Comparison of ENCODE assay signal across 15 cellular contexts in the genomic region with DNA sequence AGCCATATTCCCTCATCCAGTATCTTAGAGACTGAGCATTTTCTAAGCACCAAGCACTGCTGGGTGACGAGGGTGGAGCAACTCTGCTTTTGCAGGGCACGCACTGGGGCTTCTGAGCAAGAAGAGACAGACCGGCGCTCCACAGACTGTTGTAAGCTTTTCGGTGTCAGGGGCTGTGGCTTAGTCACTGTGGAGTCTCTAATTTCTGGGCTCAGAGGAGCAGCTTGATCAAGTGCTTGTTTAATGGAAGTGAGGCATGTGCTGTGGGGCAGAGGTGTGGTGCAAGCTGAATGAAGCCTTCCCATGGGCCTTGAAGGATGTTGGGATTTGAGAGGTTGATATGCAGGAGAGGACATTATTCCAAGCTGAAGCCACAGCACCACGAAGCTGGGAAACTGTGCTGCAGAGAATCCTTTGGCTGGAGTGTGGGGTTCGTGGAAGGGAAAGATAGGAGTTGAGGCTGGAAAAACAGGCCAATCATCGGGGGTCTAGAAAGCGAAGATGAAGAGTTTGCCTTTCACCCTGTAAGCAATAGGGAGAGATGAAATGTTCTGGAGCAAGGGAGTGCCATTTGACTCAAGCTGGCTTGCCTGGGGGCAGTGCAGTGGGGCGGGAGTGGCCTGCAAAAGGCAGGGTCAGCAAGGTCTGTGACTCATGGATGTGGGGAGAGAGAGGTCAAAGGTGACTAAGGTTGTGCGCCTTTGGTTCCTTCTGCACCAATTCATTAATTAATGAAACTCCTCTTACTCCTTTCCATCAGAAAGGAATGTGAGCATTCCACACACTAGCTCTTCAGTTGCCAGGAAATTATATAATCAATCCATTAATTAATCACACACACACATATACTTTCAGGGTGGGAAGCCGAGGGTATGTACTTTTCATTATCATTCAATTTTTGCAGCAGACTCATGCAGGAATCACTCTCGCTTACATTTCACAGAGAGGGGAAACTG.
A peak's percentile ranks its signal among the peaks of the same experiment; 100 is the strongest.
DNase-seq lines count a peak whose midpoint lies in the region; ATAC-seq, FAIRE-seq and TF ChIP-seq lines count a peak whose summit lies in the region.
"Had no signal": no experiment of that assay in that cellular context is flagged by ENCODE, and none has a peak within 500 bp of the region (broad histone marks: within the 10 kb centered on the region; RNA-seq: fewer than 3 reads in every experiment).

No MANE protein-coding gene starts in this region.

- peaks cover 25% of the 10 kb centered on the region for H3K4me1 Mint-ChIP-seq in GM23338
- H3K4me1 Mint-ChIP-seq in immature natural killer cell, result no peaks in the 10 kb centered on the region

- H4K20me1 ChIP-seq in GM23338 (replicated peaks; ENCODE audit: insufficient read depth) (no peaks in the 10 kb centered on the region), K562 (replicated peaks; ENCODE audit: control insufficient read depth, insufficient read depth, low read length) (no peaks in the 10 kb centered on the region)

- H3K36me3 Mint-ChIP-seq in GM23338 (ENCODE audit: low read depth) (no peaks in the 10 kb centered on the region), immature natural killer cell (no peaks in the 10 kb centered on the region)

- H3K27ac Mint-ChIP-seq in GM23338 (no peak overlapping the region), immature natural killer cell (no peak overlapping the region)

- H3K9me3 Mint-ChIP-seq in GM23338 (no peaks in the 10 kb centered on the region), immature natural killer cell (no peaks in the 10 kb centered on the region)

- no peak overlapping the region; the same call in 1 of the 2 replicates for H3K27ac ChIP-seq in GM23338 (ENCODE audit: low read depth)
- H3K27ac ChIP-seq in K562 (ENCODE audit: extremely low read depth, low read depth, low read length), result no peak overlapping the region
- H3K27ac ChIP-seq in transverse colon, result no peak overlapping the region
- H3K27ac ChIP-seq: PC-9, SJSA1 had no signal

- WGBS in K562 (ENCODE audit: insufficient coverage, low coverage, missing lambda C conversion rate), result 2% methylated on average over 13 of the region's 13 CpGs
- 88 to 89% methylated on average over 10 to 13 of the region's 13 CpGs for WGBS in transverse colon (ENCODE audit: low coverage in 1 of 2), 2 donors

- in situ Hi-C loops in K562 (cut with MboI) (no loop called here), transverse colon (cut with MboI; ENCODE audit: low pct_ligation_motif_present in 1 of 4, low pct_unique_long_range_greater_than_20kb in 1 of 4, low sequenced_read_pairs in 3 of 4) (no loop called here)

- BruUV-seq in K562 (replicated peaks; lab: Mats Ljungman, UMichigan), result no TSS peak

- peak; percentile 11 for DNase-seq in GM23338 (ENCODE audit: low spot score)
- DNase-seq in K562 (ENCODE audit: extremely low read depth in 1 of 4, low spot score in 3 of 4), result peak; percentile 13 to 20 (median 18)
- DNase-seq in mesenteric fat pad (ENCODE audit: low spot score), result peak; percentile 76
- peak; percentile 62 for DNase-seq in retina
- DNase-seq in immature natural killer cell, result no peak
- DNase-seq in NCI-H1436 treated with DMSO at 0.1 percent for 48 hours (lab: John Stamatoyannopoulos, UW), result no peak
- DNase-seq in transverse colon, result no peak
- DNase-seq: ACHN, AML-193, COR-L47, MV-4-11, NCI-H1930, NCI-H748 treated with DMSO at 0.1 percent for 48 hours, PC-9 had no signal

- CTCF ChIA-PET in K562 (lab: Yijun Ruan, JAX; ENCODE audit: low intra/inter-chr PET ratio), result no interaction called here

- H3K27me3 ChIP-seq in GM23338 (ENCODE audit: insufficient read depth) (no peaks in the 10 kb centered on the region), K562 (ENCODE audit: control insufficient read depth in 2 of 2, insufficient read depth in 2 of 2, low read length in 2 of 2) (peaks cover 9 to 44% of the 10 kb centered on the region in 2 experiments), transverse colon (no peaks in the 10 kb centered on the region)
- H3K27me3 ChIP-seq: SJSA1 had no signal

- no peak for FAIRE-seq in K562 (lab: Jason Lieb, UNC)

- peaks cover 3% of the 10 kb centered on the region; the same call in 1 of the 2 replicates for H3F3A ChIP-seq in GM23338 (replicated peaks; ENCODE audit: low read depth)

- H3K79me2 ChIP-seq in GM23338 (replicated peaks; ENCODE audit: insufficient read depth) (no peaks in the 10 kb centered on the region), K562 (ENCODE audit: control insufficient read depth, insufficient read depth, low read length) (no peaks in the 10 kb centered on the region)

- H3K4me1 ChIP-seq in GM23338 (ENCODE audit: insufficient read depth) (peaks cover 27% of the 10 kb centered on the region), K562 (replicated peaks in 1 of 2; ENCODE audit: control insufficient read depth in 2 of 2, insufficient read depth in 2 of 2, low read length in 2 of 2) (no peaks in the 10 kb centered on the region; a peak in 1 of 5 replicates), transverse colon (no peaks in the 10 kb centered on the region)
- H3K4me1 ChIP-seq: SJSA1 had no signal

- no peak overlapping the region for H3K4me2 ChIP-seq in GM23338
- H3K4me2 ChIP-seq in K562 (ENCODE audit: insufficient read depth, low read length), result no peak overlapping the region
- H3K4me2 ChIP-seq: PC-9 had no signal

- TF ChIP-seq CTCF in GM23338 (conservative IDR thresholded peaks at IDR 0.05; ENCODE audit: low read depth in 2 of 2) (no peak), K562 (IDR thresholded peaks at IDR 0.05 in 2 of 3, conservative IDR thresholded peaks at IDR 0.05 in 1 of 3; ENCODE audit: insufficient read depth in 2 of 3, low read depth in 1 of 3, low read length in 3 of 3) (no peak), transverse colon (IDR thresholded peaks at IDR 0.05) (no peak)

- H3K9me1 ChIP-seq in K562 (ENCODE audit: control insufficient read depth, insufficient read depth, low read length), result no peaks in the 10 kb centered on the region

- H3K27me3 Mint-ChIP-seq in GM23338 (ENCODE audit: insufficient read depth, low read depth, poor library complexity), result peaks cover 3% of the 10 kb centered on the region
- H3K27me3 Mint-ChIP-seq in immature natural killer cell (ENCODE audit: low read depth in 3 of 3), result peaks cover 0 to 3% (median 0%) of the 10 kb centered on the region in 3 donors

- H3K9me3 ChIP-seq in K562 (replicated peaks; ENCODE audit: control insufficient read depth, insufficient read depth, low read depth, low read length) (no peaks in the 10 kb centered on the region), transverse colon (no peaks in the 10 kb centered on the region)
- H3K9me3 ChIP-seq: SJSA1 had no signal

- H3K4me3 Mint-ChIP-seq in GM23338, result no peak overlapping the region
- H3K4me3 Mint-ChIP-seq in immature natural killer cell, result no peak overlapping the region

- POLR2A ChIA-PET in K562 (lab: Yijun Ruan, JAX), result interaction anchor here (0.6 kb wide), 1 partner anchor 9 kb away, joined by 3 read pairs; no protein-coding TSS in a partner anchor

- intact Hi-C loops in K562 (cut with micrococcal nuclease) (no loop called here), transverse colon (cut with DNase I; ENCODE audit: low total_unique reads) (loop anchor here (10.0 kb wide), 1 partner anchor 523 kb away; no protein-coding TSS in a partner anchor)

- no peak overlapping the region for H3K9ac ChIP-seq in K562 (ENCODE audit: insufficient read depth in 1 of 2, low read depth in 2 of 2, low read length in 2 of 2)

- no peak for ATAC-seq in GM23338
- no peak for ATAC-seq in K562

- TF ChIP-seq RAD21 in K562 (CRISPR knock-in tag; conservative IDR thresholded peaks at IDR 0.05 in 1 of 2, IDR thresholded peaks at IDR 0.05 in 1 of 2), result no peak

- H3K4me3 ChIP-seq in GM23338 (no peak overlapping the region), K562 (no peak overlapping the region), transverse colon (no peak overlapping the region)
- H3K4me3 ChIP-seq: PC-9, SJSA1 had no signal

- no peak for TF ChIP-seq POLR2A in K562 (conservative IDR thresholded peaks at IDR 0.05)
- no peak for TF ChIP-seq POLR2A in transverse colon (IDR thresholded peaks at IDR 0.05)

- no peaks in the 10 kb centered on the region for H3K9me2 ChIP-seq in GM23338 (ENCODE audit: insufficient read depth)

- H2AFZ ChIP-seq in GM23338 (peak overlapping the region; percentile 96), K562 (ENCODE audit: low read depth, low read length) (no peak overlapping the region)
- H2AFZ ChIP-seq: PC-9 had no signal

- H3K36me3 ChIP-seq in GM23338 (ENCODE audit: insufficient read depth) (no peaks in the 10 kb centered on the region), K562 (ENCODE audit: control insufficient read depth, insufficient read depth, low read length) (no peaks in the 10 kb centered on the region), transverse colon (no peaks in the 10 kb centered on the region)
- H3K36me3 ChIP-seq: SJSA1 had no signal

- no peak for TF ChIP-seq EP300 in K562 (IDR thresholded peaks at IDR 0.05; ENCODE audit: low read length)
- no peak for TF ChIP-seq EP300 in transverse colon (IDR thresholded peaks at IDR 0.05; ENCODE audit: low read depth)

TF ChIP-seq in GM23338, 12 proteins besides CTCF, POLR2A, EP300 and RAD21:
- TF ChIP-seq ZNF114 (CRISPR knock-in tag; IDR thresholded peaks at IDR 0.05) (no peak), JUNB (IDR thresholded peaks at IDR 0.05; ENCODE audit: unreplicated experiment) (no peak)
TF ChIP-seq in GM23338: peak in this region for 0.

TF ChIP-seq in K562, 482 proteins besides CTCF, POLR2A, EP300 and RAD21:
- no peak for TF ChIP-seq NR2C1 (IDR thresholded peaks at IDR 0.05)
- TF ChIP-seq NR2C1 (tag; IDR thresholded peaks at IDR 0.05), result 0 out of 2 replicates have a peak, but pooled peaks have one; percentile 46
- TF ChIP-seq NFRKB (IDR thresholded peaks at IDR 0.05; ENCODE audit: low read depth), result no peak
- peak; percentile 51 for TF ChIP-seq FOSL1 (tag; conservative IDR thresholded peaks at IDR 0.05)

Comparison
In these comparisons a context has a peak if more than half of its experiments do, and no peak if none do; other contexts are left out.
1. DNase-seq: peak in GM23338 (single experiment), K562 (4 of 4), mesenteric fat pad (single experiment) and retina (single experiment); none in immature natural killer cell (0 of 3), NCI-H1436 treated with DMSO at 0.1 percent for 48 hours (single experiment) and transverse colon (single experiment).